Comparison of ENCODE assay signal across 34 cellular contexts in the genomic region with DNA sequence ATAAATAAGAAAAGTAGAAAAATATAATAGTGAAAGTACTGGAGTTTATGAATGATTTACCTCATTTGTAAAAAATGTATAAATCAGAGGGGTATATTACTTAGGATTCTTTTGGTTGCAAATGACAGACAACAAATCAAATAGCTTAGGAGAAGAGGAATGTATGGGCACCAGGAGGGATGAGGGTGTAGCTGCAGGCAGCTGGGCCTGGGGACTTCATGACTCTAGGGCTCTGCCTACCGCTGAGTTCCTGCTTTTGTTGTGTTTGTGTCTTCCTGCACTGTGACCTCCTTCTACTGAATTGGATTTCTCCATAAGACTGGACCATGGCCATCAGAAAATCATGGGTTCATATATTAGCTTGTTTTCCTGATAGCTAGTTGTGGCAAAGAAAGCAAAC.
"Had no signal": no experiment of that assay in that cellular context is flagged by ENCODE, and none has a peak within 500 bp of the region (broad histone marks: within the 10 kb centered on the region; RNA-seq: fewer than 3 reads in every experiment).

No MANE protein-coding gene starts in this region.

- H3K4me3 Mint-ChIP-seq: activated B cell treated with CpG ODN at 0.5 μM for 24 hours; activated CD8-positive, alpha-beta T cell treated with anti-CD3 and anti-CD28 coated beads for 36 hours; activated naive CD8-positive, alpha-beta T cell treated with anti-CD3 and anti-CD28 coated beads for 36 hours; activated T-cell treated with anti-CD3 and anti-CD28 coated beads, Interleukin-2, amount 50 U/mL, for 4 hours; brain; naive B cell; nephron progenitor cell; stimulated activated memory B cell treated with anti-CD40 and anti-IgM and Interleukin-4, amounts not matched to agents 10 μg/mL and 1 μg/mL and 100 μg/mL, for 72 hours; stimulated activated naive CD8-positive, alpha-beta T cell treated with anti-CD3 and anti-CD28 coated beads, Interleukin-15, amount 100 ng/mL, for 72 hours; T-helper 2 cell treated with Interferon-gamma antibody and Interleukin-4, amounts not matched to agents 5 μg/mL and 100 μg/mL, for 36 hours had no signal

- H3K4me3 ChIP-seq: ascending aorta, cardiac muscle cell, colonic mucosa, dorsolateral prefrontal cortex, gastrocnemius medialis, hepatocyte, right atrium auricular region, smooth muscle cell, tibial nerve had no signal

- H3K36me3 Mint-ChIP-seq: activated naive CD8-positive, alpha-beta T cell treated with anti-CD3 and anti-CD28 coated beads for 36 hours; brain; stimulated activated memory B cell treated with anti-CD40 and anti-IgM and Interleukin-4, amounts not matched to agents 10 μg/mL and 1 μg/mL and 100 μg/mL, for 72 hours had no signal

- ATAC-seq: activated CD8-positive, alpha-beta T cell treated with anti-CD3 and anti-CD28 coated beads for 36 hours; activated T-cell treated with anti-CD3 and anti-CD28 coated beads, Interleukin-2, amount 50 U/mL, for 4 hours; gastrocnemius medialis; left ventricle myocardium superior; stimulated activated memory B cell treated with anti-CD40 and anti-IgM and Interleukin-4, amounts not matched to agents 10 μg/mL and 1 μg/mL and 100 μg/mL, for 72 hours; stimulated activated naive CD8-positive, alpha-beta T cell treated with anti-CD3 and anti-CD28 coated beads, Interleukin-15, amount 100 ng/mL, for 72 hours had no signal

- H3K27ac Mint-ChIP-seq: activated B cell treated with CpG ODN at 0.5 μM for 24 hours; activated CD8-positive, alpha-beta T cell treated with anti-CD3 and anti-CD28 coated beads for 36 hours; activated naive CD8-positive, alpha-beta T cell treated with anti-CD3 and anti-CD28 coated beads for 36 hours; activated T-helper 2 cell treated with anti-CD3 and anti-CD28 coated beads, Interferon-gamma antibody, Interleukin-2, Interleukin-4, amounts not matched to agents 10 μg/mL and 5 μg/mL and 100 μg/mL, durations not matched to agents 14 hours and 24 hours and 36 hours; stimulated activated memory B cell treated with anti-CD40 and anti-IgM and Interleukin-4, amounts not matched to agents 10 μg/mL and 1 μg/mL and 100 μg/mL, for 72 hours; T-helper 2 cell treated with Interferon-gamma antibody and Interleukin-4, amounts not matched to agents 5 μg/mL and 100 μg/mL, for 36 hours had no signal

- H3K4me2 ChIP-seq: hepatocyte, smooth muscle cell had no signal

- DNase-seq: activated B cell treated with CpG ODN at 0.5 μM for 24 hours; activated CD4-positive, alpha-beta T cell treated with anti-CD3 and anti-CD28 coated beads, Interleukin-2, amount 50 U/mL, for 1 hour; activated CD8-positive, alpha-beta T cell treated with anti-CD3 and anti-CD28 coated beads for 36 hours; activated naive CD4-positive, alpha-beta T cell treated with Interleukin-2 at 50 U/mL for 16 hours; activated naive CD8-positive, alpha-beta T cell treated with anti-CD3 and anti-CD28 coated beads for 36 hours; activated T-cell treated with anti-CD3 and anti-CD28 coated beads, Interleukin-2, amount 50 U/mL, for 4 hours; cerebellar nuclear complex; colonic mucosa; dorsolateral prefrontal cortex; effector memory CD4-positive, alpha-beta T cell; erythroblast; gastrocnemius medialis; glutamatergic neuron; islet precursor cell; left ventricle myocardium superior; mammary epithelial cell; naive B cell; nephron progenitor cell; nucleus accumbens; stimulated activated CD4-positive, alpha-beta T cell treated with anti-CD3 and anti-CD28 coated beads, Interleukin-1b, Interleukin-23, amount 100 ng/mL, for 48 hours; stimulated activated CD4-positive, alpha-beta T cell treated with anti-CD3 and anti-CD28 coated beads, Interleukin-4, amount 100 ng/mL, for 4 hours; stimulated activated CD8-positive, alpha-beta memory T cell treated with anti-CD3 and anti-CD28 coated beads, Interleukin-4, amount 100 ng/mL, for 48 hours; stimulated activated naive CD8-positive, alpha-beta T cell treated with anti-CD3 and anti-CD28 coated beads, Interleukin-15, amount 100 ng/mL, for 72 hours had no signal

- H3K4me1 ChIP-seq: colonic mucosa had no signal

- H3K36me3 ChIP-seq: ascending aorta, cardiac muscle cell, colonic mucosa, right atrium auricular region, tibial nerve had no signal

- H3K4me1 Mint-ChIP-seq: activated naive CD8-positive, alpha-beta T cell treated with anti-CD3 and anti-CD28 coated beads for 36 hours had no signal

- H3K9me3 ChIP-seq: ascending aorta, colonic mucosa, gastrocnemius medialis, right atrium auricular region, tibial nerve had no signal

- H3K9ac ChIP-seq: parathyroid adenoma had no signal

- H3K9me3 Mint-ChIP-seq: activated B cell treated with CpG ODN at 0.5 μM for 24 hours; activated CD8-positive, alpha-beta T cell treated with anti-CD3 and anti-CD28 coated beads for 36 hours; activated naive CD8-positive, alpha-beta T cell treated with anti-CD3 and anti-CD28 coated beads for 36 hours; activated T-cell treated with anti-CD3 and anti-CD28 coated beads, Interleukin-2, amount 50 U/mL, for 4 hours; activated T-helper 2 cell treated with anti-CD3 and anti-CD28 coated beads, Interferon-gamma antibody, Interleukin-2, Interleukin-4, amounts not matched to agents 10 μg/mL and 5 μg/mL and 100 μg/mL, durations not matched to agents 14 hours and 24 hours and 36 hours; naive B cell; stimulated activated memory B cell treated with anti-CD40 and anti-IgM and Interleukin-4, amounts not matched to agents 10 μg/mL and 1 μg/mL and 100 μg/mL, for 72 hours; stimulated activated naive CD8-positive, alpha-beta T cell treated with anti-CD3 and anti-CD28 coated beads, Interleukin-15, amount 100 ng/mL, for 72 hours; T-helper 2 cell treated with Interferon-gamma antibody and Interleukin-4, amounts not matched to agents 5 μg/mL and 100 μg/mL, for 36 hours had no signal

- H2AFZ ChIP-seq: hepatocyte, parathyroid adenoma had no signal

- H3K27ac ChIP-seq: ascending aorta, cardiac muscle cell, colonic mucosa, gastrocnemius medialis, hepatocyte, parathyroid adenoma, right atrium auricular region, tibial nerve had no signal

- H3K79me2 ChIP-seq: hepatocyte, parathyroid adenoma had no signal

- H3K27me3 ChIP-seq: ascending aorta, cardiac muscle cell, colonic mucosa, dorsolateral prefrontal cortex, gastrocnemius medialis, hepatocyte, right atrium auricular region, tibial nerve had no signal
